1 cellular context compared by ENCODE assay signal in the genomic region with DNA sequence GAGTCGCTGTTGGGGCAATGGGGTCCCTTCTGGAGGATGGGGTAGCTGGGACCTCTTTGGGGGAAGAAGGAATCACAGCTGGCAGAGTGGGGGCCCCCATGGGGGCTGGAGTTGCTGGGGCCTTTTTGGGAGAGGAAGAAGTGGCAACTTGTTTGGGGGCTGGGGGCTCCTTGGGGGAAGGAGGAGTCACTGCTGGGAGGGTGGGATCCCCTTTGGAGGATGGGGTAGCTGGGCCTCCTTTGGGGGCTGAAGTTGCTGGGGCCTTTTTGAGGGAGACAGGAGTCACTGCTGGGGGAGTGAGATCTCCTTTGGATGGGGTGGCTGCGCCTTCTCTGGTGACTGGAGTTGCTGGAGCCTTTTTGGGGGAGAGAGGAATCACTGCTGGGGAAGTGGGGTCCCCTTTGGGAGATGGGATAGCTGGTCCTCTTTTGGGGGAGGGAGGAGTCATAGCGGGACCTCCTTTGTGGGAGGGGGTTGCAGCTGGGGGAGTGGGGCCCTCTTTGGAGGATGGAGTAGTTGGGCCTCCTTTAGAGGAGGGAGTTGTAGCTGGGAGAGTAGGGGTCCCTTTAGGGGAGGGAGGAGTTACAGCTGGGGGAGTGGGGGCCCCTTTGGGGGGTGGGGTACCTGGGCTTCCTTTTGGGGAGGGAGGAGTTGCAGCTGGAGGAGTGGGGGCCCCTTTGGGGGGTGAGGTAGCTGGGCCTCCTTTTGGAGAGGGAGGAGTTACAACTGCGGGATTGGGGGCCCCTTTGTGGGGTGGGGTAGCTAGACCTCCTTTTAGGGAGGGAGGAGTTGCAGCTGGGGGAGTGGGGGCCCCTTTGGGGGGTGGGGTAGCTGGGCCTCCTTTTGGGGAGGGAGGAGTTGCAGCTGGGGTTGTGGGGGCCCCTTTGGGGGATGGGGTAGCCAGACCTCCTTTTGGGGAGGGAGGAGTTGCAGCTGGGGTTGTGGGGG.
TF ChIP-seq lines count a peak whose summit lies in the region.

No MANE protein-coding gene starts in this region.

TF ChIP-seq in SK-N-SH treated with all-trans-retinoic acid at 6 μM for 48 hours, 23 proteins besides CTCF, POLR2A, EP300 and RAD21:
- TF ChIP-seq, protein P1, sequence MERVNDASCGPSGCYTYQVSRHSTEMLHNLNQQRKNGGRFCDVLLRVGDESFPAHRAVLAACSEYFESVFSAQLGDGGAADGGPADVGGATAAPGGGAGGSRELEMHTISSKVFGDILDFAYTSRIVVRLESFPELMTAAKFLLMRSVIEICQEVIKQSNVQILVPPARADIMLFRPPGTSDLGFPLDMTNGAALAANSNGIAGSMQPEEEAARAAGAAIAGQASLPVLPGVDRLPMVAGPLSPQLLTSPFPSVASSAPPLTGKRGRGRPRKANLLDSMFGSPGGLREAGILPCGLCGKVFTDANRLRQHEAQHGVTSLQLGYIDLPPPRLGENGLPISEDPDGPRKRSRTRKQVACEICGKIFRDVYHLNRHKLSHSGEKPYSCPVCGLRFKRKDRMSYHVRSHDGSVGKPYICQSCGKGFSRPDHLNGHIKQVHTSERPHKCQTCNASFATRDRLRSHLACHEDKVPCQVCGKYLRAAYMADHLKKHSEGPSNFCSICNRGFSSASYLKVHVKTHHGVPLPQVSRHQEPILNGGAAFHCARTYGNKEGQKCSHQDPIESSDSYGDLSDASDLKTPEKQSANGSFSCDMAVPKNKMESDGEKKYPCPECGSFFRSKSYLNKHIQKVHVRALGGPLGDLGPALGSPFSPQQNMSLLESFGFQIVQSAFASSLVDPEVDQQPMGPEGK (CRISPR knock-in tag; IDR thresholded peaks at IDR 0.05; ENCODE audit: borderline replicate concordance) = no peak
- no peak for TF ChIP-seq GLIS3 (CRISPR knock-in tag; IDR thresholded peaks at IDR 0.05)
- TF ChIP-seq ESRRG (CRISPR knock-in tag; IDR thresholded peaks at IDR 0.05) = no peak
- no peak for TF ChIP-seq ZC3H10 (CRISPR knock-in tag; IDR thresholded peaks at IDR 0.05)
- no peak for TF ChIP-seq SNAI2 (CRISPR knock-in tag; IDR thresholded peaks at IDR 0.05)
- TF ChIP-seq ZFP30 (CRISPR knock-in tag; IDR thresholded peaks at IDR 0.05) = no peak
- TF ChIP-seq ARNTL (CRISPR knock-in tag; IDR thresholded peaks at IDR 0.05; ENCODE audit: borderline replicate concordance, low read depth) = no peak
- TF ChIP-seq, protein P2, sequence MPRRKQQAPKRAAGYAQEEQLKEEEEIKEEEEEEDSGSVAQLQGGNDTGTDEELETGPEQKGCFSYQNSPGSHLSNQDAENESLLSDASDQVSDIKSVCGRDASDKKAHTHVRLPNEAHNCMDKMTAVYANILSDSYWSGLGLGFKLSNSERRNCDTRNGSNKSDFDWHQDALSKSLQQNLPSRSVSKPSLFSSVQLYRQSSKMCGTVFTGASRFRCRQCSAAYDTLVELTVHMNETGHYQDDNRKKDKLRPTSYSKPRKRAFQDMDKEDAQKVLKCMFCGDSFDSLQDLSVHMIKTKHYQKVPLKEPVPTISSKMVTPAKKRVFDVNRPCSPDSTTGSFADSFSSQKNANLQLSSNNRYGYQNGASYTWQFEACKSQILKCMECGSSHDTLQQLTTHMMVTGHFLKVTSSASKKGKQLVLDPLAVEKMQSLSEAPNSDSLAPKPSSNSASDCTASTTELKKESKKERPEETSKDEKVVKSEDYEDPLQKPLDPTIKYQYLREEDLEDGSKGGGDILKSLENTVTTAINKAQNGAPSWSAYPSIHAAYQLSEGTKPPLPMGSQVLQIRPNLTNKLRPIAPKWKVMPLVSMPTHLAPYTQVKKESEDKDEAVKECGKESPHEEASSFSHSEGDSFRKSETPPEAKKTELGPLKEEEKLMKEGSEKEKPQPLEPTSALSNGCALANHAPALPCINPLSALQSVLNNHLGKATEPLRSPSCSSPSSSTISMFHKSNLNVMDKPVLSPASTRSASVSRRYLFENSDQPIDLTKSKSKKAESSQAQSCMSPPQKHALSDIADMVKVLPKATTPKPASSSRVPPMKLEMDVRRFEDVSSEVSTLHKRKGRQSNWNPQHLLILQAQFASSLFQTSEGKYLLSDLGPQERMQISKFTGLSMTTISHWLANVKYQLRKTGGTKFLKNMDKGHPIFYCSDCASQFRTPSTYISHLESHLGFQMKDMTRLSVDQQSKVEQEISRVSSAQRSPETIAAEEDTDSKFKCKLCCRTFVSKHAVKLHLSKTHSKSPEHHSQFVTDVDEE (CRISPR knock-in tag; IDR thresholded peaks at IDR 0.05) = no peak
- TF ChIP-seq CSDC2 (CRISPR knock-in tag; IDR thresholded peaks at IDR 0.05) = no peak
- TF ChIP-seq ZNF8 (CRISPR knock-in tag; IDR thresholded peaks at IDR 0.05) = no peak
- no peak for TF ChIP-seq CREB5 (CRISPR knock-in tag; IDR thresholded peaks at IDR 0.05; ENCODE audit: low read depth)
- TF ChIP-seq BACH2 (CRISPR knock-in tag; IDR thresholded peaks at IDR 0.05; ENCODE audit: borderline replicate concordance) = no peak
- no peak for TF ChIP-seq TOX (CRISPR knock-in tag; IDR thresholded peaks at IDR 0.05; ENCODE audit: borderline replicate concordance)
- TF ChIP-seq OSR1 (CRISPR knock-in tag; IDR thresholded peaks at IDR 0.05) = no peak
- TF ChIP-seq RARB (CRISPR knock-in tag; IDR thresholded peaks at IDR 0.05) = no peak
- no peak for TF ChIP-seq ZNF70 (CRISPR knock-in tag; IDR thresholded peaks at IDR 0.05)
- TF ChIP-seq PPARA (CRISPR knock-in tag; IDR thresholded peaks at IDR 0.05; ENCODE audit: borderline replicate concordance) = no peak
